Comparison of ENCODE assay signal across 8 cellular contexts in genomic region chr16:53509906-53510703, GRCh38. TPM values are rescaled to one million over a fixed set of nuclear protein-coding genes. Genes with fewer than 3 reads are reported as not detected.
DNase-seq lines count a peak whose midpoint lies in the region; ATAC-seq and TF ChIP-seq lines count a peak whose summit lies in the region.

No MANE protein-coding gene starts in this region.

- H3K9ac ChIP-seq in NT2/D1 (ENCODE audit: insufficient read length, low read depth), result no peak overlapping the region

- H3K27ac ChIP-seq in foreskin keratinocyte, result no peak overlapping the region

- TF ChIP-seq CTCF in foreskin keratinocyte (conservative IDR thresholded peaks at IDR 0.05), result peak; percentile 93

- no peaks in the 10 kb centered on the region for H3K27me3 ChIP-seq in NT2/D1 (ENCODE audit: insufficient read depth, insufficient read length)
- peaks cover 4% of the 10 kb centered on the region for H3K27me3 ChIP-seq in foreskin keratinocyte

- H3K4me3 ChIP-seq in NT2/D1 (ENCODE audit: insufficient read length, low read depth), result no peak overlapping the region

- H3K9me3 ChIP-seq in NT2/D1 (ENCODE audit: insufficient read depth, low read length), result peaks cover 11% of the 10 kb centered on the region; the same call in 1 of the 2 replicates

- H3K4me1 ChIP-seq in NT2/D1 (ENCODE audit: insufficient read depth, insufficient read length) (peaks cover 4% of the 10 kb centered on the region), foreskin keratinocyte (no peaks in the 10 kb centered on the region)

- no peaks in the 10 kb centered on the region for H3K36me3 ChIP-seq in NT2/D1 (ENCODE audit: insufficient read depth, insufficient read length, low read length)

- peak; percentile 45 to 76 (median 46) for DNase-seq in NCI-H1417 (lab: John Stamatoyannopoulos, UW)
- DNase-seq in NCI-H1417 treated with DMSO at 0.1 percent for 48 hours (lab: John Stamatoyannopoulos, UW), result no peak
- peak; percentile 75 for DNase-seq in NT2/D1 (ENCODE audit: low read depth, low spot score)
- DNase-seq in activated naive CD4-positive, alpha-beta T cell treated with Interleukin-2 at 50 U/mL for 16 hours, result peak; percentile 47
- DNase-seq in foreskin keratinocyte, result no peak
- peak in 48 of 56 donors; percentile 7 to 81 (median 36) for DNase-seq in nucleus accumbens (lab: John Stamatoyannopoulos, UW)

- ATAC-seq in HG03039 (IDR thresholded peaks at IDR 0.05; ENCODE audit: unreplicated experiment) (peak; percentile 64), foreskin keratinocyte (peak; percentile 79), HG03025 (IDR thresholded peaks at IDR 0.05; ENCODE audit: low FRiP score, unreplicated experiment) (no peak)

RNA-seq across cellular contexts. Expression of gene AKTIP, which starts 7.1 kb away (rescaled TPM):
- 11.8 and 12.9 TPM in 2 replicates for total RNA-seq in foreskin keratinocyte
- polyA plus RNA-seq in foreskin keratinocyte, result 8.8 and 10.4 TPM in 2 replicates

Comparison
In these comparisons a context has a peak if more than half of its experiments do, and no peak if none do; other contexts are left out.
1. DNase-seq: peak in NCI-H1417 (3 of 3), NT2/D1 (single experiment), activated naive CD4-positive, alpha-beta T cell treated with Interleukin-2 at 50 U/mL for 16 hours (single experiment) and nucleus accumbens (48 of 56); none in NCI-H1417 treated with DMSO at 0.1 percent for 48 hours (single experiment) and foreskin keratinocyte (0 of 2).